Comparison of ENCODE assay signal across 1 cellular context in the genomic region with DNA sequence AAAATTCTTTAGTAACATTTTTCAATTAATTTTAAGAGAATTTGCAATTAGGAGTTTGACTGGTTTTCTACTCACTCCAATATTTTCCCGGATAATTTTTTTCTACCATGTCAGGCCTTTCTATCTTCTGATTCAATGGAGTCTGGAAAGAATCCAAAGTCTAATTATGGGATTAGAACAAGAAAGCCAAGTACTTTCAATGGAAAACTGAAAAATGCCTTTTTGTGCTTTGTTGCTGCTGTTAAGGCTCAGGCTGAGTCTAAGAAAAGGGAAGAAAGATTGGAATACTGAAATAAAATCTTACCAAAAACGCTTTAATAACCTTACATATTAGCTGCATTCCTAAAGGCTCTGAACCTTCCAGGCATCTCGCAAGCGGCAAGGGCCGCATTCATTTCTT.
TF ChIP-seq lines count a peak whose summit lies in the region.

No MANE protein-coding gene starts in this region.

TF ChIP-seq in GM12878, 131 proteins besides CTCF, POLR2A, EP300 and RAD21:
- TF ChIP-seq, protein P1, sequence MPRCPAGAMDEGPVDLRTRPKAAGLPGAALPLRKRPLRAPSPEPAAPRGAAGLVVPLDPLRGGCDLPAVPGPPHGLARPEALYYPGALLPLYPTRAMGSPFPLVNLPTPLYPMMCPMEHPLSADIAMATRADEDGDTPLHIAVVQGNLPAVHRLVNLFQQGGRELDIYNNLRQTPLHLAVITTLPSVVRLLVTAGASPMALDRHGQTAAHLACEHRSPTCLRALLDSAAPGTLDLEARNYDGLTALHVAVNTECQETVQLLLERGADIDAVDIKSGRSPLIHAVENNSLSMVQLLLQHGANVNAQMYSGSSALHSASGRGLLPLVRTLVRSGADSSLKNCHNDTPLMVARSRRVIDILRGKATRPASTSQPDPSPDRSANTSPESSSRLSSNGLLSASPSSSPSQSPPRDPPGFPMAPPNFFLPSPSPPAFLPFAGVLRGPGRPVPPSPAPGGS (IDR thresholded peaks at IDR 0.05; ENCODE audit: borderline replicate concordance, insufficient read depth, low read depth, low read length, poor library complexity, severe bottlenecking), result no peak
- TF ChIP-seq RAD51 (IDR thresholded peaks at IDR 0.05) (no peak), EED (IDR thresholded peaks at IDR 0.05; ENCODE audit: low read depth) (no peak), SPI1 (IDR thresholded peaks at IDR 0.05; ENCODE audit: borderline replicate concordance, insufficient read depth, low read depth, low read length) (no peak), ATF7 (IDR thresholded peaks at IDR 0.05; ENCODE audit: low read depth) (no peak), CBFB (IDR thresholded peaks at IDR 0.05; ENCODE audit: low read depth) (no peak), POLR2AphosphoS2 (IDR thresholded peaks at IDR 0.05; ENCODE audit: low read depth, low read length) (no peak), SIN3A (IDR thresholded peaks at IDR 0.05; ENCODE audit: low read depth, low read length) (no peak)
